Comparison of ENCODE assay signal across 29 cellular contexts in genomic region chrX:14015294-14015693, GRCh38. TPM values are rescaled to one million over a fixed set of nuclear protein-coding genes. Genes with fewer than 3 reads are reported as not detected.
DNase-seq lines count a peak whose midpoint lies in the region; ATAC-seq and TF ChIP-seq lines count a peak whose summit lies in the region.
"Had no signal": no experiment of that assay in that cellular context is flagged by ENCODE, and none has a peak within 500 bp of the region (broad histone marks: within the 10 kb centered on the region; RNA-seq: fewer than 3 reads in every experiment).

No MANE protein-coding gene starts in this region.

- ATAC-seq in HG03175 (IDR thresholded peaks at IDR 0.05; ENCODE audit: unreplicated experiment): no peak
- ATAC-seq: gastroesophageal sphincter; left lung; stimulated activated naive CD8-positive, alpha-beta T cell treated with anti-CD3 and anti-CD28 coated beads, Interleukin-15, Interleukin-2, amounts not matched to agents 100 U/mL and 50 U/mL, for 24 hours had no signal

- peak overlapping the region; percentile 56 to 66 for H3K27ac ChIP-seq in ascending aorta
- H3K27ac ChIP-seq: epithelial cell of prostate, left lung had no signal

- no peak overlapping the region for H3K9ac ChIP-seq in skeletal muscle satellite cell (ENCODE audit: low read depth, low read length)

- H3K36me3 ChIP-seq in ascending aorta (peaks cover 7 to 22% of the 10 kb centered on the region in 2 donors), skeletal muscle satellite cell (ENCODE audit: insufficient read depth, low read length) (no peaks in the 10 kb centered on the region)
- H3K36me3 ChIP-seq: left lung had no signal

- peak; percentile 7 for DNase-seq in GM03348 (ENCODE audit: low spot score)
- DNase-seq in ascending aorta (ENCODE audit: low spot score in 2 of 2): no peak
- peak; percentile 23 for DNase-seq in fibroblast of the aortic adventitia (ENCODE audit: low read depth)
- DNase-seq in ACHN: no peak
- DNase-seq in amniotic stem cell (lab: John Stamatoyannopoulos, UW): no peak
- DNase-seq: activated CD4-positive, alpha-beta memory T cell treated with anti-CD3 and anti-CD28 coated beads, Interleukin-2, amount 10 ng/mL, durations not matched to agents 7 days and 5 days; activated CD8-positive, alpha-beta memory T cell treated with anti-CD3 and anti-CD28 coated beads, Interleukin-2, amount 50 U/mL, for 48 hours; C1 segment of cervical spinal cord; Caco-2; DMS79; effector CD4-positive, alpha-beta T cell; GF-D8; hippocampal formation; immature natural killer cell; KG1; left lung; naive B cell; NCI-H1417; NCI-H446; NCI-H82; nucleus accumbens; RPMI8226; stimulated activated naive CD8-positive, alpha-beta T cell treated with anti-CD3 and anti-CD28 coated beads, Interleukin-15, Interleukin-2, amounts not matched to agents 100 U/mL and 50 U/mL, for 24 hours; testis had no signal

- peaks cover 0 to 6% of the 10 kb centered on the region in 2 donors for H3K4me1 ChIP-seq in ascending aorta
- peaks cover 15% of the 10 kb centered on the region for H3K4me1 ChIP-seq in skeletal muscle satellite cell (ENCODE audit: control insufficient read depth, insufficient read depth, low read length)
- H3K4me1 ChIP-seq: Caco-2, left lung, testis had no signal

- intact Hi-C loops in ascending aorta (cut with DNase I): no loop called here

- H3K4me2 ChIP-seq in skeletal muscle satellite cell (ENCODE audit: low read length): peak overlapping the region; percentile 23

- no peaks in the 10 kb centered on the region for H3K27me3 ChIP-seq in ascending aorta
- no peaks in the 10 kb centered on the region for H3K27me3 ChIP-seq in skeletal muscle satellite cell (ENCODE audit: control insufficient read depth, insufficient read depth, low read length)
- H3K27me3 ChIP-seq: gastroesophageal sphincter, left lung, testis had no signal

- TF ChIP-seq CTCF in ascending aorta (IDR thresholded peaks at IDR 0.05) (no peak), fibroblast of the aortic adventitia (IDR thresholded peaks at IDR 0.05; ENCODE audit: insufficient read depth, low read length) (no peak)

- in situ Hi-C loops in ACHN (cut with HindIII; ENCODE audit: low pct_ligation_motif_present, low pct_unique_long_range_greater_than_20kb, low sequenced_read_pairs): no loop called here

- H3K9me3 ChIP-seq in ascending aorta (no peaks in the 10 kb centered on the region), skeletal muscle satellite cell (replicated peaks; ENCODE audit: low read length) (no peaks in the 10 kb centered on the region)
- H3K9me3 ChIP-seq: Caco-2, gastroesophageal sphincter, left lung, testis had no signal

- no peak overlapping the region for H3K4me3 ChIP-seq in ascending aorta
- no peak overlapping the region for H3K4me3 ChIP-seq in fibroblast of the aortic adventitia (ENCODE audit: low read depth, low read length)
- H3K4me3 ChIP-seq in skeletal muscle satellite cell (ENCODE audit: low read length): no peak overlapping the region
- H3K4me3 ChIP-seq: gastroesophageal sphincter, left lung, skin epidermis, testis had no signal

RNA-seq across cellular contexts. Expression of gene GEMIN8, which starts 14.4 kb away (rescaled TPM):
- 1.5 TPM for total RNA-seq in ascending aorta
- total RNA-seq in fibroblast of the aortic adventitia (ENCODE audit: low replicate concordance): 7.3 and 16.6 TPM in 2 replicates
- 8.3 and 9.6 TPM in 2 replicates for total RNA-seq in skeletal muscle satellite cell (2012; rRNA removed)

Comparison
In these comparisons a context has a peak if more than half of its experiments do, and no peak if none do; other contexts are left out.
1. DNase-seq: peak in GM03348 (single experiment) and fibroblast of the aortic adventitia (single experiment); none in ascending aorta (0 of 2), ACHN (single experiment) and amniotic stem cell (single experiment).